Comparison of ENCODE assay signal across 1 cellular context in the genomic region with DNA sequence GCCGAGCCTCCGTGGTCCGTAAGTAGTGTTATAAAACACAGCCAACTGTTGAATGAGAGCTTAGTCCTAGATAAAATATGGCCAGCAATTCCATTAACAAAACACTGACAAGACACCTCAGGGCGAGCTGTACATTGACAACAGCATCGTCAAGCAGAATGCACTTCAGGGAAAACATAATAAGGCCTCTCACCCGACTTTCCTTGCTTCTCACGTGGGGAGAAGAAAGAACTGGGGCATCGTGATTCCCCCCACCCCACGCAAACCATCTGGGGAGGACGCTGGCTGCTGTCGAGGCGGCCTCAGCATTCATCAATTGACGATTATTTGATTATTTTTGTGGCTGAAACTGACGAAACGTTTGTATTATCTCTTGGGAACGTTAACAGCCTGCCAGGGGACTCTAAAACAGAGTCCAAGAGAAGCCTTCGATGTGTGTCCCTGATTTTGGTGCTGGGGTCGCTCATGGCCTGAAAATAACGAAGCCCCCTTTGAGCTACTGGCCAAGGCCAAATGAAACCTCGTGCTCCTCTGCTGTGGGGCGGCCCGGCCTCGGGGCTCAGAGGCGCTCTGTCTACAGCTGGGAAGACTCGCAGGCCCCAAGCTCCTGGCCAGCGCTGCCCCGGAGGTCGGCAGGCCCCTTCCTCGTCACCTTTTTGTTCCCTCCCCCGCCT.
TF ChIP-seq lines count a peak whose summit lies in the region.

No MANE protein-coding gene starts in this region.

TF ChIP-seq in K562, 482 proteins besides CTCF, POLR2A, EP300 and RAD21 (continued from another document and continues in another):
- TF ChIP-seq DACH1 (IDR thresholded peaks at IDR 0.05; ENCODE audit: partially characterized antibody) = peak; percentile 13
- TF ChIP-seq, protein P1, sequence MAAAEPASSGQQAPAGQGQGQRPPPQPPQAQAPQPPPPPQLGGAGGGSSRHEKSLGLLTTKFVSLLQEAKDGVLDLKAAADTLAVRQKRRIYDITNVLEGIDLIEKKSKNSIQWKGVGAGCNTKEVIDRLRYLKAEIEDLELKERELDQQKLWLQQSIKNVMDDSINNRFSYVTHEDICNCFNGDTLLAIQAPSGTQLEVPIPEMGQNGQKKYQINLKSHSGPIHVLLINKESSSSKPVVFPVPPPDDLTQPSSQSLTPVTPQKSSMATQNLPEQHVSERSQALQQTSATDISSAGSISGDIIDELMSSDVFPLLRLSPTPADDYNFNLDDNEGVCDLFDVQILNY (CRISPR knock-in tag; IDR thresholded peaks at IDR 0.05) = no peak
- TF ChIP-seq JUN (IDR thresholded peaks at IDR 0.05; ENCODE audit: borderline replicate concordance, low read depth, low read length) = no peak
- TF ChIP-seq JUN (CRISPR knock-in tag; IDR thresholded peaks at IDR 0.05; ENCODE audit: borderline replicate concordance) = peak; percentile 79; the same call in 1 of the 2 replicates
- TF ChIP-seq, protein P2, sequence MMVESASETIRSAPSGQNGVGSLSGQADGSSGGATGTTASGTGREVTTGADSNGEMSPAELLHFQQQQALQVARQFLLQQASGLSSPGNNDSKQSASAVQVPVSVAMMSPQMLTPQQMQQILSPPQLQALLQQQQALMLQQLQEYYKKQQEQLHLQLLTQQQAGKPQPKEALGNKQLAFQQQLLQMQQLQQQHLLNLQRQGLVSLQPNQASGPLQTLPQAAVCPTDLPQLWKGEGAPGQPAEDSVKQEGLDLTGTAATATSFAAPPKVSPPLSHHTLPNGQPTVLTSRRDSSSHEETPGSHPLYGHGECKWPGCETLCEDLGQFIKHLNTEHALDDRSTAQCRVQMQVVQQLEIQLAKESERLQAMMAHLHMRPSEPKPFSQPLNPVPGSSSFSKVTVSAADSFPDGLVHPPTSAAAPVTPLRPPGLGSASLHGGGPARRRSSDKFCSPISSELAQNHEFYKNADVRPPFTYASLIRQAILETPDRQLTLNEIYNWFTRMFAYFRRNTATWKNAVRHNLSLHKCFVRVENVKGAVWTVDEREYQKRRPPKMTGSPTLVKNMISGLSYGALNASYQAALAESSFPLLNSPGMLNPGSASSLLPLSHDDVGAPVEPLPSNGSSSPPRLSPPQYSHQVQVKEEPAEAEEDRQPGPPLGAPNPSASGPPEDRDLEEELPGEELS (CRISPR knock-in tag; IDR thresholded peaks at IDR 0.05; ENCODE audit: borderline replicate concordance) = 0 out of 2 replicates have a peak, but pooled peaks have one; percentile 48
- peak; percentile 97 for TF ChIP-seq ZFX (CRISPR knock-in tag; IDR thresholded peaks at IDR 0.05)
- TF ChIP-seq, protein P3, sequence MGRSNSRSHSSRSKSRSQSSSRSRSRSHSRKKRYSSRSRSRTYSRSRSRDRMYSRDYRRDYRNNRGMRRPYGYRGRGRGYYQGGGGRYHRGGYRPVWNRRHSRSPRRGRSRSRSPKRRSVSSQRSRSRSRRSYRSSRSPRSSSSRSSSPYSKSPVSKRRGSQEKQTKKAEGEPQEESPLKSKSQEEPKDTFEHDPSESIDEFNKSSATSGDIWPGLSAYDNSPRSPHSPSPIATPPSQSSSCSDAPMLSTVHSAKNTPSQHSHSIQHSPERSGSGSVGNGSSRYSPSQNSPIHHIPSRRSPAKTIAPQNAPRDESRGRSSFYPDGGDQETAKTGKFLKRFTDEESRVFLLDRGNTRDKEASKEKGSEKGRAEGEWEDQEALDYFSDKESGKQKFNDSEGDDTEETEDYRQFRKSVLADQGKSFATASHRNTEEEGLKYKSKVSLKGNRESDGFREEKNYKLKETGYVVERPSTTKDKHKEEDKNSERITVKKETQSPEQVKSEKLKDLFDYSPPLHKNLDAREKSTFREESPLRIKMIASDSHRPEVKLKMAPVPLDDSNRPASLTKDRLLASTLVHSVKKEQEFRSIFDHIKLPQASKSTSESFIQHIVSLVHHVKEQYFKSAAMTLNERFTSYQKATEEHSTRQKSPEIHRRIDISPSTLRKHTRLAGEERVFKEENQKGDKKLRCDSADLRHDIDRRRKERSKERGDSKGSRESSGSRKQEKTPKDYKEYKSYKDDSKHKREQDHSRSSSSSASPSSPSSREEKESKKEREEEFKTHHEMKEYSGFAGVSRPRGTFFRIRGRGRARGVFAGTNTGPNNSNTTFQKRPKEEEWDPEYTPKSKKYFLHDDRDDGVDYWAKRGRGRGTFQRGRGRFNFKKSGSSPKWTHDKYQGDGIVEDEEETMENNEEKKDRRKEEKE (IDR thresholded peaks at IDR 0.05; ENCODE audit: borderline replicate concordance in 1 of 2, control insufficient read depth in 1 of 2, low read depth in 2 of 2, low read length in 1 of 2) = no peak
- peak; percentile 69; the same call in 1 of the 2 replicates for TF ChIP-seq MECOM (CRISPR knock-in tag; IDR thresholded peaks at IDR 0.05)
- peak; percentile 78; the same call in 1 of the 2 replicates for TF ChIP-seq ZNF175 (CRISPR knock-in tag; IDR thresholded peaks at IDR 0.05; ENCODE audit: low read depth)
- no peak for TF ChIP-seq RBFOX2 (IDR thresholded peaks at IDR 0.05; ENCODE audit: low read depth, low read length)
- TF ChIP-seq DMBX1 (CRISPR knock-in tag; IDR thresholded peaks at IDR 0.05; ENCODE audit: borderline replicate concordance) = peak; percentile 73
- TF ChIP-seq, protein P4, sequence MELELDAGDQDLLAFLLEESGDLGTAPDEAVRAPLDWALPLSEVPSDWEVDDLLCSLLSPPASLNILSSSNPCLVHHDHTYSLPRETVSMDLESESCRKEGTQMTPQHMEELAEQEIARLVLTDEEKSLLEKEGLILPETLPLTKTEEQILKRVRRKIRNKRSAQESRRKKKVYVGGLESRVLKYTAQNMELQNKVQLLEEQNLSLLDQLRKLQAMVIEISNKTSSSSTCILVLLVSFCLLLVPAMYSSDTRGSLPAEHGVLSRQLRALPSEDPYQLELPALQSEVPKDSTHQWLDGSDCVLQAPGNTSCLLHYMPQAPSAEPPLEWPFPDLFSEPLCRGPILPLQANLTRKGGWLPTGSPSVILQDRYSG (tag; conservative IDR thresholded peaks at IDR 0.05; ENCODE audit: low read depth) = peak; percentile 85
- peak; percentile 80; the same call in 1 of the 2 replicates for TF ChIP-seq HDAC8 (tag; IDR thresholded peaks at IDR 0.05)
- TF ChIP-seq TCF7 (IDR thresholded peaks at IDR 0.05; ENCODE audit: borderline replicate concordance) = 0 out of 2 replicates have a peak, but pooled peaks have one; percentile 16
- 0 out of 2 replicates have a peak, but pooled peaks have one; percentile 17 for TF ChIP-seq ZBTB1 (CRISPR knock-in tag; IDR thresholded peaks at IDR 0.05; ENCODE audit: borderline replicate concordance, low read depth)
- peak; percentile 38; the same call in 1 of the 2 replicates for TF ChIP-seq NFRKB (IDR thresholded peaks at IDR 0.05; ENCODE audit: low read depth)
- TF ChIP-seq, protein P5, sequence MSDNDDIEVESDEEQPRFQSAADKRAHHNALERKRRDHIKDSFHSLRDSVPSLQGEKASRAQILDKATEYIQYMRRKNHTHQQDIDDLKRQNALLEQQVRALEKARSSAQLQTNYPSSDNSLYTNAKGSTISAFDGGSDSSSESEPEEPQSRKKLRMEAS (CRISPR knock-in tag; IDR thresholded peaks at IDR 0.05) = peak; percentile 89
- TF ChIP-seq NCOA1 (IDR thresholded peaks at IDR 0.05; ENCODE audit: low read depth) = no peak
- peak; percentile 63; the same call in 1 of the 2 replicates for TF ChIP-seq ERF (CRISPR knock-in tag; IDR thresholded peaks at IDR 0.05)
- TF ChIP-seq ARID1B (IDR thresholded peaks at IDR 0.05) = no peak
- TF ChIP-seq ZNF586 (CRISPR knock-in tag; conservative IDR thresholded peaks at IDR 0.05) = no peak
- no peak for TF ChIP-seq CHD1 (IDR thresholded peaks at IDR 0.05; ENCODE audit: low read length)
- TF ChIP-seq, protein P6, sequence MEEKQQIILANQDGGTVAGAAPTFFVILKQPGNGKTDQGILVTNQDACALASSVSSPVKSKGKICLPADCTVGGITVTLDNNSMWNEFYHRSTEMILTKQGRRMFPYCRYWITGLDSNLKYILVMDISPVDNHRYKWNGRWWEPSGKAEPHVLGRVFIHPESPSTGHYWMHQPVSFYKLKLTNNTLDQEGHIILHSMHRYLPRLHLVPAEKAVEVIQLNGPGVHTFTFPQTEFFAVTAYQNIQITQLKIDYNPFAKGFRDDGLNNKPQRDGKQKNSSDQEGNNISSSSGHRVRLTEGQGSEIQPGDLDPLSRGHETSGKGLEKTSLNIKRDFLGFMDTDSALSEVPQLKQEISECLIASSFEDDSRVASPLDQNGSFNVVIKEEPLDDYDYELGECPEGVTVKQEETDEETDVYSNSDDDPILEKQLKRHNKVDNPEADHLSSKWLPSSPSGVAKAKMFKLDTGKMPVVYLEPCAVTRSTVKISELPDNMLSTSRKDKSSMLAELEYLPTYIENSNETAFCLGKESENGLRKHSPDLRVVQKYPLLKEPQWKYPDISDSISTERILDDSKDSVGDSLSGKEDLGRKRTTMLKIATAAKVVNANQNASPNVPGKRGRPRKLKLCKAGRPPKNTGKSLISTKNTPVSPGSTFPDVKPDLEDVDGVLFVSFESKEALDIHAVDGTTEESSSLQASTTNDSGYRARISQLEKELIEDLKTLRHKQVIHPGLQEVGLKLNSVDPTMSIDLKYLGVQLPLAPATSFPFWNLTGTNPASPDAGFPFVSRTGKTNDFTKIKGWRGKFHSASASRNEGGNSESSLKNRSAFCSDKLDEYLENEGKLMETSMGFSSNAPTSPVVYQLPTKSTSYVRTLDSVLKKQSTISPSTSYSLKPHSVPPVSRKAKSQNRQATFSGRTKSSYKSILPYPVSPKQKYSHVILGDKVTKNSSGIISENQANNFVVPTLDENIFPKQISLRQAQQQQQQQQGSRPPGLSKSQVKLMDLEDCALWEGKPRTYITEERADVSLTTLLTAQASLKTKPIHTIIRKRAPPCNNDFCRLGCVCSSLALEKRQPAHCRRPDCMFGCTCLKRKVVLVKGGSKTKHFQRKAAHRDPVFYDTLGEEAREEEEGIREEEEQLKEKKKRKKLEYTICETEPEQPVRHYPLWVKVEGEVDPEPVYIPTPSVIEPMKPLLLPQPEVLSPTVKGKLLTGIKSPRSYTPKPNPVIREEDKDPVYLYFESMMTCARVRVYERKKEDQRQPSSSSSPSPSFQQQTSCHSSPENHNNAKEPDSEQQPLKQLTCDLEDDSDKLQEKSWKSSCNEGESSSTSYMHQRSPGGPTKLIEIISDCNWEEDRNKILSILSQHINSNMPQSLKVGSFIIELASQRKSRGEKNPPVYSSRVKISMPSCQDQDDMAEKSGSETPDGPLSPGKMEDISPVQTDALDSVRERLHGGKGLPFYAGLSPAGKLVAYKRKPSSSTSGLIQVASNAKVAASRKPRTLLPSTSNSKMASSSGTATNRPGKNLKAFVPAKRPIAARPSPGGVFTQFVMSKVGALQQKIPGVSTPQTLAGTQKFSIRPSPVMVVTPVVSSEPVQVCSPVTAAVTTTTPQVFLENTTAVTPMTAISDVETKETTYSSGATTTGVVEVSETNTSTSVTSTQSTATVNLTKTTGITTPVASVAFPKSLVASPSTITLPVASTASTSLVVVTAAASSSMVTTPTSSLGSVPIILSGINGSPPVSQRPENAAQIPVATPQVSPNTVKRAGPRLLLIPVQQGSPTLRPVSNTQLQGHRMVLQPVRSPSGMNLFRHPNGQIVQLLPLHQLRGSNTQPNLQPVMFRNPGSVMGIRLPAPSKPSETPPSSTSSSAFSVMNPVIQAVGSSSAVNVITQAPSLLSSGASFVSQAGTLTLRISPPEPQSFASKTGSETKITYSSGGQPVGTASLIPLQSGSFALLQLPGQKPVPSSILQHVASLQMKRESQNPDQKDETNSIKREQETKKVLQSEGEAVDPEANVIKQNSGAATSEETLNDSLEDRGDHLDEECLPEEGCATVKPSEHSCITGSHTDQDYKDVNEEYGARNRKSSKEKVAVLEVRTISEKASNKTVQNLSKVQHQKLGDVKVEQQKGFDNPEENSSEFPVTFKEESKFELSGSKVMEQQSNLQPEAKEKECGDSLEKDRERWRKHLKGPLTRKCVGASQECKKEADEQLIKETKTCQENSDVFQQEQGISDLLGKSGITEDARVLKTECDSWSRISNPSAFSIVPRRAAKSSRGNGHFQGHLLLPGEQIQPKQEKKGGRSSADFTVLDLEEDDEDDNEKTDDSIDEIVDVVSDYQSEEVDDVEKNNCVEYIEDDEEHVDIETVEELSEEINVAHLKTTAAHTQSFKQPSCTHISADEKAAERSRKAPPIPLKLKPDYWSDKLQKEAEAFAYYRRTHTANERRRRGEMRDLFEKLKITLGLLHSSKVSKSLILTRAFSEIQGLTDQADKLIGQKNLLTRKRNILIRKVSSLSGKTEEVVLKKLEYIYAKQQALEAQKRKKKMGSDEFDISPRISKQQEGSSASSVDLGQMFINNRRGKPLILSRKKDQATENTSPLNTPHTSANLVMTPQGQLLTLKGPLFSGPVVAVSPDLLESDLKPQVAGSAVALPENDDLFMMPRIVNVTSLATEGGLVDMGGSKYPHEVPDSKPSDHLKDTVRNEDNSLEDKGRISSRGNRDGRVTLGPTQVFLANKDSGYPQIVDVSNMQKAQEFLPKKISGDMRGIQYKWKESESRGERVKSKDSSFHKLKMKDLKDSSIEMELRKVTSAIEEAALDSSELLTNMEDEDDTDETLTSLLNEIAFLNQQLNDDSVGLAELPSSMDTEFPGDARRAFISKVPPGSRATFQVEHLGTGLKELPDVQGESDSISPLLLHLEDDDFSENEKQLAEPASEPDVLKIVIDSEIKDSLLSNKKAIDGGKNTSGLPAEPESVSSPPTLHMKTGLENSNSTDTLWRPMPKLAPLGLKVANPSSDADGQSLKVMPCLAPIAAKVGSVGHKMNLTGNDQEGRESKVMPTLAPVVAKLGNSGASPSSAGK (IDR thresholded peaks at IDR 0.05) = peak; percentile 98
- TF ChIP-seq DPF2 (IDR thresholded peaks at IDR 0.05) = peak; percentile 39; the same call in 1 of the 2 replicates
- TF ChIP-seq ZBTB17 (CRISPR knock-in tag; IDR thresholded peaks at IDR 0.05) = peak; percentile 77
- TF ChIP-seq SMARCE1 (IDR thresholded peaks at IDR 0.05) = 0 out of 2 replicates have a peak, but pooled peaks have one; percentile 29
- peak; percentile 89; the same call in 1 of the 2 replicates for TF ChIP-seq NR4A1 (CRISPR knock-in tag; IDR thresholded peaks at IDR 0.05)
- peak; percentile 80 for TF ChIP-seq NR4A1 (tag; IDR thresholded peaks at IDR 0.05)
- TF ChIP-seq BRD9 (IDR thresholded peaks at IDR 0.05; ENCODE audit: low read depth, partially characterized antibody) = peak; percentile 82
- TF ChIP-seq, protein P7, sequence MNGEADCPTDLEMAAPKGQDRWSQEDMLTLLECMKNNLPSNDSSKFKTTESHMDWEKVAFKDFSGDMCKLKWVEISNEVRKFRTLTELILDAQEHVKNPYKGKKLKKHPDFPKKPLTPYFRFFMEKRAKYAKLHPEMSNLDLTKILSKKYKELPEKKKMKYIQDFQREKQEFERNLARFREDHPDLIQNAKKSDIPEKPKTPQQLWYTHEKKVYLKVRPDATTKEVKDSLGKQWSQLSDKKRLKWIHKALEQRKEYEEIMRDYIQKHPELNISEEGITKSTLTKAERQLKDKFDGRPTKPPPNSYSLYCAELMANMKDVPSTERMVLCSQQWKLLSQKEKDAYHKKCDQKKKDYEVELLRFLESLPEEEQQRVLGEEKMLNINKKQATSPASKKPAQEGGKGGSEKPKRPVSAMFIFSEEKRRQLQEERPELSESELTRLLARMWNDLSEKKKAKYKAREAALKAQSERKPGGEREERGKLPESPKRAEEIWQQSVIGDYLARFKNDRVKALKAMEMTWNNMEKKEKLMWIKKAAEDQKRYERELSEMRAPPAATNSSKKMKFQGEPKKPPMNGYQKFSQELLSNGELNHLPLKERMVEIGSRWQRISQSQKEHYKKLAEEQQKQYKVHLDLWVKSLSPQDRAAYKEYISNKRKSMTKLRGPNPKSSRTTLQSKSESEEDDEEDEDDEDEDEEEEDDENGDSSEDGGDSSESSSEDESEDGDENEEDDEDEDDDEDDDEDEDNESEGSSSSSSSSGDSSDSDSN (IDR thresholded peaks at IDR 0.05; ENCODE audit: borderline replicate concordance in 1 of 2, low read depth in 2 of 2, low read length in 2 of 2) = 0 out of 4 replicates have a peak, but pooled peaks of 1 of the 2 experiments have one; percentile 12
- TF ChIP-seq ELF2 (CRISPR knock-in tag; IDR thresholded peaks at IDR 0.05) = peak; percentile 75
